ENCODE assay signal across 1 cellular context in the genomic region with DNA sequence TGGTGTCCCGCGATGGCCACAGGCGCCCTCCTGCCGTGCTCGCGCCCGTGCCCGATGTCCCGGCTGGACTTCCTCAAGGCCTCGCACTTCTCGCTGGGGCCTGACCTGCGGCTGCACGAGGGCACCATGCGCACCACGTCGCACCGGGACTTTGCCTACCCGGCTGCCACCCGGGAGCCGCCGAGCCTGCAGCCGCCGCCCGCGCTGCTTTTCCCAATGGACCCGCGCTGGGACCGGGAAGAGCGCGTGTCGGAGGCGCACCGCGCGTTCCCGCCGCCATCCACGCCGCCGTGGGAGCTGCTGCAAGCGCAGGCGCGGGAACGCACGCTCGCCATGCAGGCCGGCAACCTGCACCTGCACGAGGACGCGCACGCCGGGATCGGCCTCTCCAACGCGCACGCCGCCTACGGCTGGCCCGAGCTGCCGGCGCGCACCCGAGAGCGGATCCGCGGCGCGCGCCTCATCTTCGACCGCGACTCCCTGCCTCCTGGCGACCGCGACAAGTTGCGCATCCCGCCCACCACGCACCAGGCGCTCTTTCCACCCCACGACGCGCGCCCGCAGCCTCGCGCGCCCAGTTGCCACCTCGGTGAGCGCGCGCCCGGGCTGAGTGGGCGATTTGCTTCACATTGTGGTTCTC.
TF ChIP-seq lines count a peak whose summit lies in the region.

No MANE protein-coding gene starts in this region.

TF ChIP-seq in WTC11, 78 proteins besides CTCF, POLR2A, EP300 and RAD21 (continued from another document and continues in another):
- TF ChIP-seq, protein P1, sequence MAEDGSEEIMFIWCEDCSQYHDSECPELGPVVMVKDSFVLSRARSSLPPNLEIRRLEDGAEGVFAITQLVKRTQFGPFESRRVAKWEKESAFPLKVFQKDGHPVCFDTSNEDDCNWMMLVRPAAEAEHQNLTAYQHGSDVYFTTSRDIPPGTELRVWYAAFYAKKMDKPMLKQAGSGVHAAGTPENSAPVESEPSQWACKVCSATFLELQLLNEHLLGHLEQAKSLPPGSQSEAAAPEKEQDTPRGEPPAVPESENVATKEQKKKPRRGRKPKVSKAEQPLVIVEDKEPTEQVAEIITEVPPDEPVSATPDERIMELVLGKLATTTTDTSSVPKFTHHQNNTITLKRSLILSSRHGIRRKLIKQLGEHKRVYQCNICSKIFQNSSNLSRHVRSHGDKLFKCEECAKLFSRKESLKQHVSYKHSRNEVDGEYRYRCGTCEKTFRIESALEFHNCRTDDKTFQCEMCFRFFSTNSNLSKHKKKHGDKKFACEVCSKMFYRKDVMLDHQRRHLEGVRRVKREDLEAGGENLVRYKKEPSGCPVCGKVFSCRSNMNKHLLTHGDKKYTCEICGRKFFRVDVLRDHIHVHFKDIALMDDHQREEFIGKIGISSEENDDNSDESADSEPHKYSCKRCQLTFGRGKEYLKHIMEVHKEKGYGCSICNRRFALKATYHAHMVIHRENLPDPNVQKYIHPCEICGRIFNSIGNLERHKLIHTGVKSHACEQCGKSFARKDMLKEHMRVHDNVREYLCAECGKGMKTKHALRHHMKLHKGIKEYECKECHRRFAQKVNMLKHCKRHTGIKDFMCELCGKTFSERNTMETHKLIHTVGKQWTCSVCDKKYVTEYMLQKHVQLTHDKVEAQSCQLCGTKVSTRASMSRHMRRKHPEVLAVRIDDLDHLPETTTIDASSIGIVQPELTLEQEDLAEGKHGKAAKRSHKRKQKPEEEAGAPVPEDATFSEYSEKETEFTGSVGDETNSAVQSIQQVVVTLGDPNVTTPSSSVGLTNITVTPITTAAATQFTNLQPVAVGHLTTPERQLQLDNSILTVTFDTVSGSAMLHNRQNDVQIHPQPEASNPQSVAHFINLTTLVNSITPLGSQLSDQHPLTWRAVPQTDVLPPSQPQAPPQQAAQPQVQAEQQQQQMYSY (CRISPR knock-in tag; IDR thresholded peaks at IDR 0.05) = peak; percentile 75
- TF ChIP-seq, protein P2, sequence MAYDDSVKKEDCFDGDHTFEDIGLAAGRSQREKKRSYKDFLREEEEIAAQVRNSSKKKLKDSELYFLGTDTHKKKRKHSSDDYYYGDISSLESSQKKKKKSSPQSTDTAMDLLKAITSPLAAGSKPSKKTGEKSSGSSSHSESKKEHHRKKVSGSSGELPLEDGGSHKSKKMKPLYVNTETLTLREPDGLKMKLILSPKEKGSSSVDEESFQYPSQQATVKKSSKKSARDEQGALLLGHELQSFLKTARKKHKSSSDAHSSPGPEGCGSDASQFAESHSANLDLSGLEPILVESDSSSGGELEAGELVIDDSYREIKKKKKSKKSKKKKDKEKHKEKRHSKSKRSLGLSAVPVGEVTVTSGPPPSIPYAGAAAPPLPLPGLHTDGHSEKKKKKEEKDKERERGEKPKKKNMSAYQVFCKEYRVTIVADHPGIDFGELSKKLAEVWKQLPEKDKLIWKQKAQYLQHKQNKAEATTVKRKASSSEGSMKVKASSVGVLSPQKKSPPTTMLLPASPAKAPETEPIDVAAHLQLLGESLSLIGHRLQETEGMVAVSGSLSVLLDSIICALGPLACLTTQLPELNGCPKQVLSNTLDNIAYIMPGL (CRISPR knock-in tag; IDR thresholded peaks at IDR 0.05) = peak; percentile 99
- TF ChIP-seq NR3C1 (CRISPR knock-in tag; conservative IDR thresholded peaks at IDR 0.05; ENCODE audit: low read depth) (peak; percentile 90), OVOL2 (CRISPR knock-in tag; IDR thresholded peaks at IDR 0.05; ENCODE audit: borderline replicate concordance) (no peak), ZBTB21 (CRISPR knock-in tag; IDR thresholded peaks at IDR 0.05; ENCODE audit: borderline replicate concordance) (peak; percentile 96), PRRX2 (CRISPR knock-in tag; IDR thresholded peaks at IDR 0.05) (no peak), ZNF317 (CRISPR knock-in tag; IDR thresholded peaks at IDR 0.05; ENCODE audit: borderline replicate concordance, low read depth) (peak; percentile 85), TCF7 (CRISPR knock-in tag; IDR thresholded peaks at IDR 0.05; ENCODE audit: low read depth) (peak; percentile 98), NFE2L1 (CRISPR knock-in tag; IDR thresholded peaks at IDR 0.05) (peak; percentile 98), TEAD1 (CRISPR knock-in tag; IDR thresholded peaks at IDR 0.05) (peak; percentile 99), GTF2I (CRISPR knock-in tag; conservative IDR thresholded peaks at IDR 0.05) (no peak), ZNF416 (CRISPR knock-in tag; IDR thresholded peaks at IDR 0.05) (no peak), RELA (CRISPR knock-in tag; IDR thresholded peaks at IDR 0.05; ENCODE audit: borderline replicate concordance) (peak; percentile 99), KAT7 (CRISPR knock-in tag; IDR thresholded peaks at IDR 0.05; ENCODE audit: borderline replicate concordance) (peak; percentile 79; the same call in 1 of the 2 replicates), MXD4 (CRISPR knock-in tag; IDR thresholded peaks at IDR 0.05; ENCODE audit: borderline replicate concordance) (0 out of 2 replicates have a peak, but pooled peaks have one; percentile 17), NR2C2 (CRISPR knock-in tag; IDR thresholded peaks at IDR 0.05) (peak; percentile 91), NR1H2 (CRISPR knock-in tag; IDR thresholded peaks at IDR 0.05) (peak; percentile 91; the same call in 1 of the 2 replicates)
- TF ChIP-seq, protein P3, sequence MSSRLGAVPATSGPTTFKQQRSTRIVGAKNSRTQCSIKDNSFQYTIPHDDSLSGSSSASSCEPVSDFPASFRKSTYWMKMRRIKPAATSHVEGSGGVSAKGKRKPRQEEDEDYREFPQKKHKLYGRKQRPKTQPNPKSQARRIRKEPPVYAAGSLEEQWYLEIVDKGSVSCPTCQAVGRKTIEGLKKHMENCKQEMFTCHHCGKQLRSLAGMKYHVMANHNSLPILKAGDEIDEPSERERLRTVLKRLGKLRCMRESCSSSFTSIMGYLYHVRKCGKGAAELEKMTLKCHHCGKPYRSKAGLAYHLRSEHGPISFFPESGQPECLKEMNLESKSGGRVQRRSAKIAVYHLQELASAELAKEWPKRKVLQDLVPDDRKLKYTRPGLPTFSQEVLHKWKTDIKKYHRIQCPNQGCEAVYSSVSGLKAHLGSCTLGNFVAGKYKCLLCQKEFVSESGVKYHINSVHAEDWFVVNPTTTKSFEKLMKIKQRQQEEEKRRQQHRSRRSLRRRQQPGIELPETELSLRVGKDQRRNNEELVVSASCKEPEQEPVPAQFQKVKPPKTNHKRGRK (CRISPR knock-in tag; IDR thresholded peaks at IDR 0.05; ENCODE audit: borderline replicate concordance) = no peak
- TF ChIP-seq, protein P4, sequence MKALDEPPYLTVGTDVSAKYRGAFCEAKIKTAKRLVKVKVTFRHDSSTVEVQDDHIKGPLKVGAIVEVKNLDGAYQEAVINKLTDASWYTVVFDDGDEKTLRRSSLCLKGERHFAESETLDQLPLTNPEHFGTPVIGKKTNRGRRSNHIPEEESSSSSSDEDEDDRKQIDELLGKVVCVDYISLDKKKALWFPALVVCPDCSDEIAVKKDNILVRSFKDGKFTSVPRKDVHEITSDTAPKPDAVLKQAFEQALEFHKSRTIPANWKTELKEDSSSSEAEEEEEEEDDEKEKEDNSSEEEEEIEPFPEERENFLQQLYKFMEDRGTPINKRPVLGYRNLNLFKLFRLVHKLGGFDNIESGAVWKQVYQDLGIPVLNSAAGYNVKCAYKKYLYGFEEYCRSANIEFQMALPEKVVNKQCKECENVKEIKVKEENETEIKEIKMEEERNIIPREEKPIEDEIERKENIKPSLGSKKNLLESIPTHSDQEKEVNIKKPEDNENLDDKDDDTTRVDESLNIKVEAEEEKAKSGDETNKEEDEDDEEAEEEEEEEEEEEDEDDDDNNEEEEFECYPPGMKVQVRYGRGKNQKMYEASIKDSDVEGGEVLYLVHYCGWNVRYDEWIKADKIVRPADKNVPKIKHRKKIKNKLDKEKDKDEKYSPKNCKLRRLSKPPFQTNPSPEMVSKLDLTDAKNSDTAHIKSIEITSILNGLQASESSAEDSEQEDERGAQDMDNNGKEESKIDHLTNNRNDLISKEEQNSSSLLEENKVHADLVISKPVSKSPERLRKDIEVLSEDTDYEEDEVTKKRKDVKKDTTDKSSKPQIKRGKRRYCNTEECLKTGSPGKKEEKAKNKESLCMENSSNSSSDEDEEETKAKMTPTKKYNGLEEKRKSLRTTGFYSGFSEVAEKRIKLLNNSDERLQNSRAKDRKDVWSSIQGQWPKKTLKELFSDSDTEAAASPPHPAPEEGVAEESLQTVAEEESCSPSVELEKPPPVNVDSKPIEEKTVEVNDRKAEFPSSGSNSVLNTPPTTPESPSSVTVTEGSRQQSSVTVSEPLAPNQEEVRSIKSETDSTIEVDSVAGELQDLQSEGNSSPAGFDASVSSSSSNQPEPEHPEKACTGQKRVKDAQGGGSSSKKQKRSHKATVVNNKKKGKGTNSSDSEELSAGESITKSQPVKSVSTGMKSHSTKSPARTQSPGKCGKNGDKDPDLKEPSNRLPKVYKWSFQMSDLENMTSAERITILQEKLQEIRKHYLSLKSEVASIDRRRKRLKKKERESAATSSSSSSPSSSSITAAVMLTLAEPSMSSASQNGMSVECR (CRISPR knock-in tag; IDR thresholded peaks at IDR 0.05; ENCODE audit: borderline replicate concordance) = peak; percentile 99
- TF ChIP-seq, protein P5, sequence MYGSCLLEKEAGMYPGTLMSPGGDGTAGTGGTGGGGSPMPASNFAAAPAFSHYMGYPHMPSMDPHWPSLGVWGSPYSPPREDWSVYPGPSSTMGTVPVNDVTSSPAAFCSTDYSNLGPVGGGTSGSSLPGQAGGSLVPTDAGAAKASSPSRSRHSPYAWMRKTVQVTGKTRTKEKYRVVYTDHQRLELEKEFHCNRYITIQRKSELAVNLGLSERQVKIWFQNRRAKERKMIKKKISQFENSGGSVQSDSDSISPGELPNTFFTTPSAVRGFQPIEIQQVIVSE (CRISPR knock-in tag; IDR thresholded peaks at IDR 0.05; ENCODE audit: borderline replicate concordance) = no peak
- TF ChIP-seq, protein P6, sequence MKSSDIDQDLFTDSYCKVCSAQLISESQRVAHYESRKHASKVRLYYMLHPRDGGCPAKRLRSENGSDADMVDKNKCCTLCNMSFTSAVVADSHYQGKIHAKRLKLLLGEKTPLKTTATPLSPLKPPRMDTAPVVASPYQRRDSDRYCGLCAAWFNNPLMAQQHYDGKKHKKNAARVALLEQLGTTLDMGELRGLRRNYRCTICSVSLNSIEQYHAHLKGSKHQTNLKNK (CRISPR knock-in tag; IDR thresholded peaks at IDR 0.05) = no peak
- TF ChIP-seq, protein P7, sequence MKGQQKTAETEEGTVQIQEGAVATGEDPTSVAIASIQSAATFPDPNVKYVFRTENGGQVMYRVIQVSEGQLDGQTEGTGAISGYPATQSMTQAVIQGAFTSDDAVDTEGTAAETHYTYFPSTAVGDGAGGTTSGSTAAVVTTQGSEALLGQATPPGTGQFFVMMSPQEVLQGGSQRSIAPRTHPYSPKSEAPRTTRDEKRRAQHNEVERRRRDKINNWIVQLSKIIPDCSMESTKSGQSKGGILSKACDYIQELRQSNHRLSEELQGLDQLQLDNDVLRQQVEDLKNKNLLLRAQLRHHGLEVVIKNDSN (CRISPR knock-in tag; IDR thresholded peaks at IDR 0.05) = peak; percentile 86
- TF ChIP-seq, protein P8, sequence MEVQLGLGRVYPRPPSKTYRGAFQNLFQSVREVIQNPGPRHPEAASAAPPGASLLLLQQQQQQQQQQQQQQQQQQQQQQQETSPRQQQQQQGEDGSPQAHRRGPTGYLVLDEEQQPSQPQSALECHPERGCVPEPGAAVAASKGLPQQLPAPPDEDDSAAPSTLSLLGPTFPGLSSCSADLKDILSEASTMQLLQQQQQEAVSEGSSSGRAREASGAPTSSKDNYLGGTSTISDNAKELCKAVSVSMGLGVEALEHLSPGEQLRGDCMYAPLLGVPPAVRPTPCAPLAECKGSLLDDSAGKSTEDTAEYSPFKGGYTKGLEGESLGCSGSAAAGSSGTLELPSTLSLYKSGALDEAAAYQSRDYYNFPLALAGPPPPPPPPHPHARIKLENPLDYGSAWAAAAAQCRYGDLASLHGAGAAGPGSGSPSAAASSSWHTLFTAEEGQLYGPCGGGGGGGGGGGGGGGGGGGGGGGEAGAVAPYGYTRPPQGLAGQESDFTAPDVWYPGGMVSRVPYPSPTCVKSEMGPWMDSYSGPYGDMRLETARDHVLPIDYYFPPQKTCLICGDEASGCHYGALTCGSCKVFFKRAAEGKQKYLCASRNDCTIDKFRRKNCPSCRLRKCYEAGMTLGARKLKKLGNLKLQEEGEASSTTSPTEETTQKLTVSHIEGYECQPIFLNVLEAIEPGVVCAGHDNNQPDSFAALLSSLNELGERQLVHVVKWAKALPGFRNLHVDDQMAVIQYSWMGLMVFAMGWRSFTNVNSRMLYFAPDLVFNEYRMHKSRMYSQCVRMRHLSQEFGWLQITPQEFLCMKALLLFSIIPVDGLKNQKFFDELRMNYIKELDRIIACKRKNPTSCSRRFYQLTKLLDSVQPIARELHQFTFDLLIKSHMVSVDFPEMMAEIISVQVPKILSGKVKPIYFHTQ (CRISPR knock-in tag; IDR thresholded peaks at IDR 0.05) = no peak
- TF ChIP-seq, protein P9, sequence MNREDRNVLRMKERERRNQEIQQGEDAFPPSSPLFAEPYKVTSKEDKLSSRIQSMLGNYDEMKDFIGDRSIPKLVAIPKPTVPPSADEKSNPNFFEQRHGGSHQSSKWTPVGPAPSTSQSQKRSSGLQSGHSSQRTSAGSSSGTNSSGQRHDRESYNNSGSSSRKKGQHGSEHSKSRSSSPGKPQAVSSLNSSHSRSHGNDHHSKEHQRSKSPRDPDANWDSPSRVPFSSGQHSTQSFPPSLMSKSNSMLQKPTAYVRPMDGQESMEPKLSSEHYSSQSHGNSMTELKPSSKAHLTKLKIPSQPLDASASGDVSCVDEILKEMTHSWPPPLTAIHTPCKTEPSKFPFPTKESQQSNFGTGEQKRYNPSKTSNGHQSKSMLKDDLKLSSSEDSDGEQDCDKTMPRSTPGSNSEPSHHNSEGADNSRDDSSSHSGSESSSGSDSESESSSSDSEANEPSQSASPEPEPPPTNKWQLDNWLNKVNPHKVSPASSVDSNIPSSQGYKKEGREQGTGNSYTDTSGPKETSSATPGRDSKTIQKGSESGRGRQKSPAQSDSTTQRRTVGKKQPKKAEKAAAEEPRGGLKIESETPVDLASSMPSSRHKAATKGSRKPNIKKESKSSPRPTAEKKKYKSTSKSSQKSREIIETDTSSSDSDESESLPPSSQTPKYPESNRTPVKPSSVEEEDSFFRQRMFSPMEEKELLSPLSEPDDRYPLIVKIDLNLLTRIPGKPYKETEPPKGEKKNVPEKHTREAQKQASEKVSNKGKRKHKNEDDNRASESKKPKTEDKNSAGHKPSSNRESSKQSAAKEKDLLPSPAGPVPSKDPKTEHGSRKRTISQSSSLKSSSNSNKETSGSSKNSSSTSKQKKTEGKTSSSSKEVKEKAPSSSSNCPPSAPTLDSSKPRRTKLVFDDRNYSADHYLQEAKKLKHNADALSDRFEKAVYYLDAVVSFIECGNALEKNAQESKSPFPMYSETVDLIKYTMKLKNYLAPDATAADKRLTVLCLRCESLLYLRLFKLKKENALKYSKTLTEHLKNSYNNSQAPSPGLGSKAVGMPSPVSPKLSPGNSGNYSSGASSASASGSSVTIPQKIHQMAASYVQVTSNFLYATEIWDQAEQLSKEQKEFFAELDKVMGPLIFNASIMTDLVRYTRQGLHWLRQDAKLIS (CRISPR knock-in tag; IDR thresholded peaks at IDR 0.05; ENCODE audit: borderline replicate concordance) = peak; percentile 99
- TF ChIP-seq, protein P10, sequence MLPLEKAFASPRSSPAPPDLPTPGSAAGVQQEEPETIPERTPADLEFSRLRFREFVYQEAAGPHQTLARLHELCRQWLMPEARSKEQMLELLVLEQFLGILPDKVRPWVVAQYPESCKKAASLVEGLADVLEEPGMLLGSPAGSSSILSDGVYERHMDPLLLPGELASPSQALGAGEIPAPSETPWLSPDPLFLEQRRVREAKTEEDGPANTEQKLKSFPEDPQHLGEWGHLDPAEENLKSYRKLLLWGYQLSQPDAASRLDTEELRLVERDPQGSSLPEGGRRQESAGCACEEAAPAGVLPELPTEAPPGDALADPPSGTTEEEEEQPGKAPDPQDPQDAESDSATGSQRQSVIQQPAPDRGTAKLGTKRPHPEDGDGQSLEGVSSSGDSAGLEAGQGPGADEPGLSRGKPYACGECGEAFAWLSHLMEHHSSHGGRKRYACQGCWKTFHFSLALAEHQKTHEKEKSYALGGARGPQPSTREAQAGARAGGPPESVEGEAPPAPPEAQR (CRISPR knock-in tag; IDR thresholded peaks at IDR 0.05) = no peak
